ENCODE assay signal across 2 cellular contexts in genomic region chr12:62379723-62380045, GRCh38.
TF ChIP-seq lines count a peak whose summit lies in the region.

No MANE protein-coding gene starts in this region.

TF ChIP-seq in SK-N-SH treated with all-trans-retinoic acid at 6 μM for 48 hours, 23 proteins besides CTCF, POLR2A, EP300 and RAD21 (continued from another document):
- TF ChIP-seq ISL1 (CRISPR knock-in tag; IDR thresholded peaks at IDR 0.05), result peak; percentile 68; the same call in 1 of the 2 replicates
TF ChIP-seq in SK-N-SH treated with all-trans-retinoic acid at 6 μM for 48 hours: peak in this region for 1.

TF ChIP-seq in SK-N-SH, 30 proteins besides CTCF, POLR2A, EP300 and RAD21 (continued from another document):
- TF ChIP-seq ZBTB33 (IDR thresholded peaks at IDR 0.05; ENCODE audit: borderline replicate concordance, low read depth) (no peak), GATA2 (CRISPR knock-in tag; IDR thresholded peaks at IDR 0.05) (no peak), RCOR1 (IDR thresholded peaks at IDR 0.05; ENCODE audit: low read length) (no peak), POLR2AphosphoS5 (IDR thresholded peaks at IDR 0.05; ENCODE audit: low read depth, low read length) (no peak), NRF1 (IDR thresholded peaks at IDR 0.05; ENCODE audit: low read depth, low read length) (no peak), EZH2phosphoT487 (IDR thresholded peaks at IDR 0.05; ENCODE audit: borderline replicate concordance, low read depth) (no peak), FOSL2 (IDR thresholded peaks at IDR 0.05; ENCODE audit: borderline replicate concordance, low read depth) (no peak), NFIC (IDR thresholded peaks at IDR 0.05; ENCODE audit: borderline replicate concordance) (no peak), CHD2 (IDR thresholded peaks at IDR 0.05; ENCODE audit: low read length, partially characterized antibody) (no peak), GABPA (IDR thresholded peaks at IDR 0.05; ENCODE audit: low read depth) (no peak), TEAD4 (IDR thresholded peaks at IDR 0.05; ENCODE audit: borderline replicate concordance, insufficient read depth) (no peak), TAF1 (IDR thresholded peaks at IDR 0.05; ENCODE audit: borderline replicate concordance, low read depth, low read length) (no peak), IRF3 (IDR thresholded peaks at IDR 0.05; ENCODE audit: low read depth, low read length) (no peak), USF1 (IDR thresholded peaks at IDR 0.05; ENCODE audit: borderline replicate concordance, low read depth) (no peak), SIN3A (IDR thresholded peaks at IDR 0.05; ENCODE audit: borderline replicate concordance, low read depth, low read length) (no peak), FOXJ3 (CRISPR knock-in tag; IDR thresholded peaks at IDR 0.05) (no peak)
